Comparison of ENCODE assay signal across 24 cellular contexts in genomic region chr1:90522432-90522831, GRCh38.
"Had no signal": no experiment of that assay in that cellular context is flagged by ENCODE, and none has a peak within 500 bp of the region (broad histone marks: within the 10 kb centered on the region; RNA-seq: fewer than 3 reads in every experiment).

No MANE protein-coding gene starts in this region.

- H3K9me3 ChIP-seq: testis, thyroid gland, tibial artery, upper lobe of right lung, uterus, vagina had no signal

- DNase-seq: stimulated activated CD4-positive, alpha-beta T cell treated with anti-CD3 and anti-CD28 coated beads, Interleukin-2, amount 100 ng/mL, for 48 hours; stimulated activated CD4-positive, alpha-beta T cell treated with anti-CD3 and anti-CD28 coated beads, Interleukin-4, amount 100 ng/mL, for 1 hour; stimulated activated CD4-positive, alpha-beta T cell treated with anti-CD3 and anti-CD28 coated beads, Interleukin-4, amount 100 ng/mL, for 24 hours; stimulated activated CD4-positive, alpha-beta T cell treated with anti-CD3 and anti-CD28 coated beads, Interleukin-4, amount 100 ng/mL, for 4 hours; stimulated activated CD8-positive, alpha-beta memory T cell treated with anti-CD3 and anti-CD28 coated beads, Interleukin-4, amount 100 ng/mL, for 48 hours; stimulated activated naive B cell treated with anti-CD40 and anti-IgM and Interleukin-4, amounts not matched to agents 10 μg/mL and 1 μg/mL and 100 μg/mL, for 72 hours; stimulated activated naive CD4-positive, alpha-beta T cell; stimulated activated naive CD4-positive, alpha-beta T cell treated with Interleukin-2 at 50 U/mL for 16 hours; stimulated activated naive CD8-positive, alpha-beta T cell treated with anti-CD3 and anti-CD28 coated beads, Interleukin-15, amount 100 ng/mL, for 72 hours; stimulated activated naive CD8-positive, alpha-beta T cell treated with anti-CD3 and anti-CD28 coated beads, Interleukin-15, Interleukin-2, amounts not matched to agents 100 U/mL and 50 U/mL, for 24 hours; stomach; substantia nigra; testis; thyroid gland; tibial artery; transverse colon; trophoblast cell; upper lobe of left lung; upper lobe of right lung; uterus had no signal

- H3K4me3 ChIP-seq: stomach, suprapubic skin, testis, thoracic aorta, thyroid gland, tibial artery, tibial nerve, transverse colon, upper lobe of left lung, upper lobe of right lung, uterus, vagina had no signal

- H3K4me1 ChIP-seq: stomach, suprapubic skin, testis, thyroid gland, tibial artery, tibial nerve, transverse colon, upper lobe of left lung, upper lobe of right lung, uterus, vagina had no signal

- H3K36me3 ChIP-seq: stomach, suprapubic skin, thoracic aorta, thyroid gland, tibial artery, tibial nerve, transverse colon, upper lobe of left lung, upper lobe of right lung, uterus, vagina had no signal

- H3K27ac ChIP-seq: stomach, suprapubic skin, testis, thoracic aorta, thyroid gland, tibial artery, tibial nerve, transverse colon, upper lobe of left lung, upper lobe of right lung, uterus, vagina had no signal
